1 cellular context compared by ENCODE assay signal in the genomic region with DNA sequence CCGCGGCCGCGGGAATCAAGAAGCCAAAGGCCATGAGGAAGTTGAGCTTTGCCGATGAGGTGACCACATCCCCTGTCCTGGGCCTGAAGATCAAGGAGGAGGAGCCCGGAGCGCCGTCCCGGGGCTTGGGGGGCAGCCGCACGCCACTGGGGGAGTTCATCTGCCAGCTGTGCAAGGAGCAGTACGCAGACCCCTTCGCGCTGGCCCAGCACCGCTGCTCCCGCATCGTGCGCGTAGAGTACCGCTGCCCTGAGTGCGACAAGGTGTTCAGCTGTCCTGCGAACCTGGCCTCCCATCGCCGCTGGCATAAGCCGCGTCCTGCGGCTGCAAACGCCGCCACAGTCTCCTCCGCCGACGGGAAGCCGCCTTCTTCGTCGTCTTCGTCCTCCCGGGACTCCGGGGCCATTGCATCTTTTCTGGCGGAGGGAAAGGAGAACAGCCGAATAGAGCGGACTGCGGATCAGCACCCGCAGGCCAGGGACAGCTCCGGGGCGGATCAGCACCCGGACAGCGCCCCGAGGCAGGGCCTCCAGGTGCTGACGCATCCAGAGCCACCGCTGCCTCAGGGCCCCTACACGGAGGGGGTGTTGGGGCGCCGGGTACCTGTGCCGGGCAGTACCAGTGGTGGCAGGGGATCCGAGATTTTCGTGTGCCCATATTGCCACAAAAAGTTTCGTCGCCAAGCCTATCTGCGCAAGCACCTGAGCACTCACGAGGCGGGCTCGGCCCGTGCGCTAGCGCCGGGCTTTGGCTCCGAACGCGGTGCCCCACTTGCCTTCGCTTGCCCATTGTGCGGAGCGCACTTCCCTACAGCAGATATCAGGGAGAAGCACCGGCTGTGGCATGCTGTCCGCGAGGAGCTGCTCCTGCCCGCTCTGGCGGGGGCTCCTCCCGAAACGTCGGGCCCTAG.
TF ChIP-seq lines count a peak whose summit lies in the region.

No MANE protein-coding gene starts in this region.

TF ChIP-seq in K562, 482 proteins besides CTCF, POLR2A, EP300 and RAD21 (continued from another document and continues in another):
- TF ChIP-seq, protein P1, sequence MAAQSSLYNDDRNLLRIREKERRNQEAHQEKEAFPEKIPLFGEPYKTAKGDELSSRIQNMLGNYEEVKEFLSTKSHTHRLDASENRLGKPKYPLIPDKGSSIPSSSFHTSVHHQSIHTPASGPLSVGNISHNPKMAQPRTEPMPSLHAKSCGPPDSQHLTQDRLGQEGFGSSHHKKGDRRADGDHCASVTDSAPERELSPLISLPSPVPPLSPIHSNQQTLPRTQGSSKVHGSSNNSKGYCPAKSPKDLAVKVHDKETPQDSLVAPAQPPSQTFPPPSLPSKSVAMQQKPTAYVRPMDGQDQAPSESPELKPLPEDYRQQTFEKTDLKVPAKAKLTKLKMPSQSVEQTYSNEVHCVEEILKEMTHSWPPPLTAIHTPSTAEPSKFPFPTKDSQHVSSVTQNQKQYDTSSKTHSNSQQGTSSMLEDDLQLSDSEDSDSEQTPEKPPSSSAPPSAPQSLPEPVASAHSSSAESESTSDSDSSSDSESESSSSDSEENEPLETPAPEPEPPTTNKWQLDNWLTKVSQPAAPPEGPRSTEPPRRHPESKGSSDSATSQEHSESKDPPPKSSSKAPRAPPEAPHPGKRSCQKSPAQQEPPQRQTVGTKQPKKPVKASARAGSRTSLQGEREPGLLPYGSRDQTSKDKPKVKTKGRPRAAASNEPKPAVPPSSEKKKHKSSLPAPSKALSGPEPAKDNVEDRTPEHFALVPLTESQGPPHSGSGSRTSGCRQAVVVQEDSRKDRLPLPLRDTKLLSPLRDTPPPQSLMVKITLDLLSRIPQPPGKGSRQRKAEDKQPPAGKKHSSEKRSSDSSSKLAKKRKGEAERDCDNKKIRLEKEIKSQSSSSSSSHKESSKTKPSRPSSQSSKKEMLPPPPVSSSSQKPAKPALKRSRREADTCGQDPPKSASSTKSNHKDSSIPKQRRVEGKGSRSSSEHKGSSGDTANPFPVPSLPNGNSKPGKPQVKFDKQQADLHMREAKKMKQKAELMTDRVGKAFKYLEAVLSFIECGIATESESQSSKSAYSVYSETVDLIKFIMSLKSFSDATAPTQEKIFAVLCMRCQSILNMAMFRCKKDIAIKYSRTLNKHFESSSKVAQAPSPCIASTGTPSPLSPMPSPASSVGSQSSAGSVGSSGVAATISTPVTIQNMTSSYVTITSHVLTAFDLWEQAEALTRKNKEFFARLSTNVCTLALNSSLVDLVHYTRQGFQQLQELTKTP (IDR thresholded peaks at IDR 0.05; ENCODE audit: low read depth in 1 of 2, partially characterized antibody in 2 of 2): peak in 1 of 2 experiments; percentile 99
- no peak for TF ChIP-seq ZNF324 (CRISPR knock-in tag; IDR thresholded peaks at IDR 0.05)
- no peak for TF ChIP-seq ZNF3 (CRISPR knock-in tag; IDR thresholded peaks at IDR 0.05)
- TF ChIP-seq, protein P2, sequence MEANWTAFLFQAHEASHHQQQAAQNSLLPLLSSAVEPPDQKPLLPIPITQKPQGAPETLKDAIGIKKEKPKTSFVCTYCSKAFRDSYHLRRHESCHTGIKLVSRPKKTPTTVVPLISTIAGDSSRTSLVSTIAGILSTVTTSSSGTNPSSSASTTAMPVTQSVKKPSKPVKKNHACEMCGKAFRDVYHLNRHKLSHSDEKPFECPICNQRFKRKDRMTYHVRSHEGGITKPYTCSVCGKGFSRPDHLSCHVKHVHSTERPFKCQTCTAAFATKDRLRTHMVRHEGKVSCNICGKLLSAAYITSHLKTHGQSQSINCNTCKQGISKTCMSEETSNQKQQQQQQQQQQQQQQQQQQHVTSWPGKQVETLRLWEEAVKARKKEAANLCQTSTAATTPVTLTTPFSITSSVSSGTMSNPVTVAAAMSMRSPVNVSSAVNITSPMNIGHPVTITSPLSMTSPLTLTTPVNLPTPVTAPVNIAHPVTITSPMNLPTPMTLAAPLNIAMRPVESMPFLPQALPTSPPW (CRISPR knock-in tag; IDR thresholded peaks at IDR 0.05): peak; percentile 56
- no peak for TF ChIP-seq ATF7 (IDR thresholded peaks at IDR 0.05)
- no peak for TF ChIP-seq ZEB2 (IDR thresholded peaks at IDR 0.05)
- no peak for TF ChIP-seq ZNF778 (CRISPR knock-in tag; IDR thresholded peaks at IDR 0.05)
- TF ChIP-seq JUNB (CRISPR knock-in tag; conservative IDR thresholded peaks at IDR 0.05): no peak
- TF ChIP-seq, protein P3, sequence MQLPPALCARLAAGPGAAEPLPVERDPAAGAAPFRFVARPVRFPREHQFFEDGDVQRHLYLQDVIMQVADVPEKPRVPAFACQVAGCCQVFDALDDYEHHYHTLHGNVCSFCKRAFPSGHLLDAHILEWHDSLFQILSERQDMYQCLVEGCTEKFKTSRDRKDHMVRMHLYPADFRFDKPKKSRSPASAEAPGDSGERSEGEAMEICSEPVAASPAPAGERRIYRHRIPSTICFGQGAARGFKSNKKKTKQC (CRISPR knock-in tag; IDR thresholded peaks at IDR 0.05): peak; percentile 100
- no peak for TF ChIP-seq ARNT (IDR thresholded peaks at IDR 0.05)
- TF ChIP-seq PHB (CRISPR knock-in tag; IDR thresholded peaks at IDR 0.05): no peak
- no peak for TF ChIP-seq ARID1B (IDR thresholded peaks at IDR 0.05)
- TF ChIP-seq EZH2 (IDR thresholded peaks at IDR 0.05; ENCODE audit: borderline replicate concordance, low read depth, low read length): no peak
- TF ChIP-seq KDM2B (CRISPR knock-in tag; IDR thresholded peaks at IDR 0.05): no peak
- TF ChIP-seq CC2D1A (IDR thresholded peaks at IDR 0.05): no peak
- no peak for TF ChIP-seq KLF13 (tag; IDR thresholded peaks at IDR 0.05; ENCODE audit: borderline replicate concordance, low read depth)
- TF ChIP-seq NONO (IDR thresholded peaks at IDR 0.05; ENCODE audit: low read depth in 2 of 2, low read length in 1 of 2): no peak
- TF ChIP-seq YY1 (IDR thresholded peaks at IDR 0.05; ENCODE audit: borderline replicate concordance in 1 of 3, control insufficient read depth in 1 of 3, extremely low read depth in 1 of 3, insufficient read depth in 3 of 3, insufficient read length in 1 of 3, insufficient replicate concordance in 2 of 3, low read depth in 1 of 3, low read length in 2 of 3): no peak
- no peak for TF ChIP-seq DDX20 (tag; IDR thresholded peaks at IDR 0.05; ENCODE audit: low read depth)
- TF ChIP-seq, protein P4, sequence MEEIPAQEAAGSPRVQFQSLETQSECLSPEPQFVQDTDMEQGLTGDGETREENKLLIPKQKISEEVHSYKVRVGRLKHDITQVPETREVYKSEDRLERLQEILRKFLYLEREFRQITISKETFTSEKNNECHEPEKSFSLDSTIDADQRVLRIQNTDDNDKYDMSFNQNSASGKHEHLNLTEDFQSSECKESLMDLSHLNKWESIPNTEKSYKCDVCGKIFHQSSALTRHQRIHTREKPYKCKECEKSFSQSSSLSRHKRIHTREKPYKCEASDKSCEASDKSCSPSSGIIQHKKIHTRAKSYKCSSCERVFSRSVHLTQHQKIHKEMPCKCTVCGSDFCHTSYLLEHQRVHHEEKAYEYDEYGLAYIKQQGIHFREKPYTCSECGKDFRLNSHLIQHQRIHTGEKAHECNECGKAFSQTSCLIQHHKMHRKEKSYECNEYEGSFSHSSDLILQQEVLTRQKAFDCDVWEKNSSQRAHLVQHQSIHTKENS (CRISPR knock-in tag; IDR thresholded peaks at IDR 0.05): no peak
- peak; percentile 85 for TF ChIP-seq ATF1 (CRISPR knock-in tag; IDR thresholded peaks at IDR 0.05)
- peak; percentile 31; the same call in 1 of the 2 replicates for TF ChIP-seq ATF1 (tag; IDR thresholded peaks at IDR 0.05)
- 0 out of 2 replicates have a peak, but pooled peaks have one; percentile 50 for TF ChIP-seq SMAD3 (CRISPR knock-in tag; conservative IDR thresholded peaks at IDR 0.05)
- TF ChIP-seq CBX2 (IDR thresholded peaks at IDR 0.05; ENCODE audit: insufficient read depth, low read length, poor library complexity, severe bottlenecking): no peak
- no peak for TF ChIP-seq MBD2 (IDR thresholded peaks at IDR 0.05; ENCODE audit: borderline replicate concordance, low read depth)
- TF ChIP-seq, protein P5, sequence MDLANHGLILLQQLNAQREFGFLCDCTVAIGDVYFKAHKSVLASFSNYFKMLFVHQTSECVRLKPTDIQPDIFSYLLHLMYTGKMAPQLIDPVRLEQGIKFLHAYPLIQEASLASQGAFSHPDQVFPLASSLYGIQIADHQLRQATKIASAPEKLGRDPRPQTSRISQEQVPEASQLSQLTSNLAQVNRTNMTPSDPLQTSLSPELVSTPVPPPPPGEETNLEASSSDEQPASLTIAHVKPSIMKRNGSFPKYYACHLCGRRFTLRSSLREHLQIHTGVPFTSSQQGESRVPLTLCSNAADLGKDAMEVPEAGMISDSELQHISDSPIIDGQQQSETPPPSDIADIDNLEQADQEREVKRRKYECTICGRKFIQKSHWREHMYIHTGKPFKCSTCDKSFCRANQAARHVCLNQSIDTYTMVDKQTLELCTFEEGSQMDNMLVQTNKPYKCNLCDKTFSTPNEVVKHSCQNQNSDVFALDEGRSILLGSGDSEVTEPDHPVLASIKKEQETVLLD (IDR thresholded peaks at IDR 0.05): no peak
- TF ChIP-seq HNRNPUL1 (IDR thresholded peaks at IDR 0.05; ENCODE audit: low read length): no peak
- TF ChIP-seq, protein P6, sequence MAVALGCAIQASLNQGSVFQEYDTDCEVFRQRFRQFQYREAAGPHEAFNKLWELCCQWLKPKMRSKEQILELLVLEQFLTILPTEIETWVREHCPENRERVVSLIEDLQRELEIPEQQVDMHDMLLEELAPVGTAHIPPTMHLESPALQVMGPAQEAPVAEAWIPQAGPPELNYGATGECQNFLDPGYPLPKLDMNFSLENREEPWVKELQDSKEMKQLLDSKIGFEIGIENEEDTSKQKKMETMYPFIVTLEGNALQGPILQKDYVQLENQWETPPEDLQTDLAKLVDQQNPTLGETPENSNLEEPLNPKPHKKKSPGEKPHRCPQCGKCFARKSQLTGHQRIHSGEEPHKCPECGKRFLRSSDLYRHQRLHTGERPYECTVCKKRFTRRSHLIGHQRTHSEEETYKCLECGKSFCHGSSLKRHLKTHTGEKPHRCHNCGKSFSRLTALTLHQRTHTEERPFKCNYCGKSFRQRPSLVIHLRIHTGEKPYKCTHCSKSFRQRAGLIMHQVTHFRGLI (CRISPR knock-in tag; IDR thresholded peaks at IDR 0.05): no peak
- TF ChIP-seq HNRNPK (IDR thresholded peaks at IDR 0.05; ENCODE audit: low read depth, low read length, poor library complexity, severe bottlenecking): no peak
- no peak for TF ChIP-seq POLR2AphosphoS2 (IDR thresholded peaks at IDR 0.05; ENCODE audit: low read length)
- TF ChIP-seq, protein P7, sequence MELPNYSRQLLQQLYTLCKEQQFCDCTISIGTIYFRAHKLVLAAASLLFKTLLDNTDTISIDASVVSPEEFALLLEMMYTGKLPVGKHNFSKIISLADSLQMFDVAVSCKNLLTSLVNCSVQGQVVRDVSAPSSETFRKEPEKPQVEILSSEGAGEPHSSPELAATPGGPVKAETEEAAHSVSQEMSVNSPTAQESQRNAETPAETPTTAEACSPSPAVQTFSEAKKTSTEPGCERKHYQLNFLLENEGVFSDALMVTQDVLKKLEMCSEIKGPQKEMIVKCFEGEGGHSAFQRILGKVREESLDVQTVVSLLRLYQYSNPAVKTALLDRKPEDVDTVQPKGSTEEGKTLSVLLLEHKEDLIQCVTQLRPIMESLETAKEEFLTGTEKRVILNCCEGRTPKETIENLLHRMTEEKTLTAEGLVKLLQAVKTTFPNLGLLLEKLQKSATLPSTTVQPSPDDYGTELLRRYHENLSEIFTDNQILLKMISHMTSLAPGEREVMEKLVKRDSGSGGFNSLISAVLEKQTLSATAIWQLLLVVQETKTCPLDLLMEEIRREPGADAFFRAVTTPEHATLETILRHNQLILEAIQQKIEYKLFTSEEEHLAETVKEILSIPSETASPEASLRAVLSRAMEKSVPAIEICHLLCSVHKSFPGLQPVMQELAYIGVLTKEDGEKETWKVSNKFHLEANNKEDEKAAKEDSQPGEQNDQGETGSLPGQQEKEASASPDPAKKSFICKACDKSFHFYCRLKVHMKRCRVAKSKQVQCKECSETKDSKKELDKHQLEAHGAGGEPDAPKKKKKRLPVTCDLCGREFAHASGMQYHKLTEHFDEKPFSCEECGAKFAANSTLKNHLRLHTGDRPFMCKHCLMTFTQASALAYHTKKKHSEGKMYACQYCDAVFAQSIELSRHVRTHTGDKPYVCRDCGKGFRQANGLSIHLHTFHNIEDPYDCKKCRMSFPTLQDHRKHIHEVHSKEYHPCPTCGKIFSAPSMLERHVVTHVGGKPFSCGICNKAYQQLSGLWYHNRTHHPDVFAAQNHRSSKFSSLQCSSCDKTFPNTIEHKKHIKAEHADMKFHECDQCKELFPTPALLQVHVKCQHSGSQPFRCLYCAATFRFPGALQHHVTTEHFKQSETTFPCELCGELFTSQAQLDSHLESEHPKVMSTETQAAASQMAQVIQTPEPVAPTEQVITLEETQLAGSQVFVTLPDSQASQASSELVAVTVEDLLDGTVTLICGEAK (IDR thresholded peaks at IDR 0.05): peak; percentile 90
- TF ChIP-seq, protein P7 (CRISPR knock-in tag; IDR thresholded peaks at IDR 0.05): peak; percentile 86
- TF ChIP-seq HCFC1 (IDR thresholded peaks at IDR 0.05; ENCODE audit: low read depth, low read length): peak; percentile 45; the same call in 1 of the 2 replicates
- no peak for TF ChIP-seq HDGF (IDR thresholded peaks at IDR 0.05)
- peak; percentile 63; the same call in 1 of the 2 replicates for TF ChIP-seq ZNF143 (CRISPR knock-in tag; IDR thresholded peaks at IDR 0.05)
- TF ChIP-seq TARDBP (IDR thresholded peaks at IDR 0.05): peak; percentile 65; the same call in 1 of the 2 replicates
- TF ChIP-seq TAL1 (IDR thresholded peaks at IDR 0.05): no peak
